ENCODE assay signal across 14 cellular contexts in genomic region chr2:58235988-58236387, GRCh38.
"Had no signal": no experiment of that assay in that cellular context is flagged by ENCODE, and none has a peak within 500 bp of the region (broad histone marks: within the 10 kb centered on the region; RNA-seq: fewer than 3 reads in every experiment).

No MANE protein-coding gene starts in this region.

- H3K27me3 ChIP-seq: hepatocyte, ovary, right atrium auricular region had no signal

- H3K9me3 ChIP-seq: ovary, right atrium auricular region had no signal

- DNase-seq: effector CD4-positive, alpha-beta T cell; foreskin melanocyte; head of caudate nucleus; kidney glomerular epithelial cell; naive thymus-derived CD4-positive, alpha-beta T cell; ovary; stimulated activated CD4-positive, alpha-beta T cell treated with anti-CD3 and anti-CD28 coated beads, Interleukin-12 subunit alpha, Interleukin-12 subunit beta, amount 100 ng/mL, for 4 hours; stimulated activated naive CD4-positive, alpha-beta T cell treated with Interleukin-2 at 50 U/mL for 16 hours had no signal

- ATAC-seq: naive thymus-derived CD4-positive, alpha-beta T cell had no signal

- H3K4me3 ChIP-seq: coronary artery, hepatocyte, ovary, right atrium auricular region had no signal

- H3K27ac Mint-ChIP-seq: naive thymus-derived CD4-positive, alpha-beta T cell; type B pancreatic cell had no signal

- H3K27me3 Mint-ChIP-seq: naive thymus-derived CD4-positive, alpha-beta T cell; type B pancreatic cell had no signal

- H3K36me3 ChIP-seq: ovary, right atrium auricular region had no signal

- H3K4me3 Mint-ChIP-seq: naive thymus-derived CD4-positive, alpha-beta T cell; type B pancreatic cell had no signal

- FAIRE-seq: small intestine, urothelium cell line had no signal

- H3K27ac ChIP-seq: coronary artery, hepatocyte, ovary, right atrium auricular region had no signal

- H3K4me2 ChIP-seq: hepatocyte had no signal

- H2AFZ ChIP-seq: hepatocyte had no signal
